ENCODE assay signal across 9 cellular contexts in genomic region chr4:12118651-12119213, GRCh38.
DNase-seq lines count a peak whose midpoint lies in the region; ATAC-seq and TF ChIP-seq lines count a peak whose summit lies in the region.
"Had no signal": no experiment of that assay in that cellular context is flagged by ENCODE, and none has a peak within 500 bp of the region (broad histone marks: within the 10 kb centered on the region; RNA-seq: fewer than 3 reads in every experiment).

No MANE protein-coding gene starts in this region.

- peak; percentile 72 for ATAC-seq in GM18517 (IDR thresholded peaks at IDR 0.05; ENCODE audit: unreplicated experiment)
- ATAC-seq in GM21737 (IDR thresholded peaks at IDR 0.05; ENCODE audit: unreplicated experiment), result peak; percentile 67
- ATAC-seq in HG03571 (IDR thresholded peaks at IDR 0.05; ENCODE audit: unreplicated experiment), result no peak

- DNase-seq in HS-5 (ENCODE audit: low read depth), result peak; percentile 3
- peak; percentile 19 for DNase-seq in fibroblast of villous mesenchyme (ENCODE audit: low read depth)
- DNase-seq in esophagus muscularis mucosa (ENCODE audit: extremely low spot score), result no peak
- no peak for DNase-seq in EL
- DNase-seq in MG63, result no peak
- DNase-seq: activated effector memory CD4-positive, alpha-beta T cell treated with anti-CD3 and anti-CD28 coated beads, Interleukin-2, amount 50 U/mL, for 16 hours had no signal

- H3K4me3 ChIP-seq in fibroblast of villous mesenchyme (ENCODE audit: low read depth, low read length) (no peak overlapping the region), esophagus muscularis mucosa (no peak overlapping the region), MG63 (no peak overlapping the region)

- H3K9me3 ChIP-seq in esophagus muscularis mucosa (peaks cover 0 to 5% (median 0%) of the 10 kb centered on the region in 4 donors), MG63 (no peaks in the 10 kb centered on the region)

- TF ChIP-seq CTCF in fibroblast of villous mesenchyme (IDR thresholded peaks at IDR 0.05; ENCODE audit: insufficient read depth, low read depth, low read length), result no peak
- TF ChIP-seq CTCF in esophagus muscularis mucosa (IDR thresholded peaks at IDR 0.05), result no peak

- H3K27me3 ChIP-seq in esophagus muscularis mucosa (no peaks in the 10 kb centered on the region), MG63 (no peaks in the 10 kb centered on the region)

- WGBS in esophagus muscularis mucosa, result 56% methylated on average over 2 of the region's 2 CpGs

- H3K36me3 ChIP-seq in esophagus muscularis mucosa (no peaks in the 10 kb centered on the region), MG63 (no peaks in the 10 kb centered on the region)

- H3K4me1 ChIP-seq in esophagus muscularis mucosa, result no peaks in the 10 kb centered on the region

- TF ChIP-seq EP300 in esophagus muscularis mucosa (IDR thresholded peaks at IDR 0.05), result no peak

- no peak overlapping the region for H3K27ac ChIP-seq in esophagus muscularis mucosa (replicated peaks in 1 of 4)

- no peak for TF ChIP-seq POLR2A in esophagus muscularis mucosa (IDR thresholded peaks at IDR 0.05; ENCODE audit: low read depth)

- intact Hi-C loops in esophagus muscularis mucosa (cut with DNase I), result no loop called here

Comparison
In these comparisons a context has a peak if more than half of its experiments do, and no peak if none do; other contexts are left out.
1. DNase-seq: peak in HS-5 (single experiment) and fibroblast of villous mesenchyme (single experiment); none in esophagus muscularis mucosa (single experiment), EL (single experiment) and MG63 (single experiment).